Comparison of ENCODE assay signal across 25 cellular contexts in genomic region chr5:100792781-100793180, GRCh38.
DNase-seq lines count a peak whose midpoint lies in the region; ATAC-seq and TF ChIP-seq lines count a peak whose summit lies in the region.
"Had no signal": no experiment of that assay in that cellular context is flagged by ENCODE, and none has a peak within 500 bp of the region (broad histone marks: within the 10 kb centered on the region; RNA-seq: fewer than 3 reads in every experiment).

No MANE protein-coding gene starts in this region.

- H3K9ac ChIP-seq in mammary epithelial cell (ENCODE audit: insufficient read depth, low read length), result no peak overlapping the region

- H3K27ac ChIP-seq in mammary epithelial cell (ENCODE audit: insufficient read depth, low read depth, low read length), result no peak overlapping the region
- no peak overlapping the region for H3K27ac ChIP-seq in WERI-Rb-1
- H3K27ac ChIP-seq: HL-60, PC-9, SJSA1 had no signal

- no peak overlapping the region for H3K4me2 ChIP-seq in mammary epithelial cell (ENCODE audit: insufficient read depth, low read depth, low read length)
- H3K4me2 ChIP-seq: PC-9 had no signal

- H3K79me2 ChIP-seq in mammary epithelial cell (ENCODE audit: insufficient read depth, low read length), result no peaks in the 10 kb centered on the region

- no peak overlapping the region for H2AFZ ChIP-seq in mammary epithelial cell (ENCODE audit: low read depth, low read length)
- H2AFZ ChIP-seq: PC-9 had no signal

- no peaks in the 10 kb centered on the region for H3K27me3 Mint-ChIP-seq in MCF 10A (ENCODE audit: insufficient read depth, unreplicated experiment)
- H3K27me3 Mint-ChIP-seq in nephron progenitor cell (ENCODE audit: low read depth, poor library complexity), result no peaks in the 10 kb centered on the region
- H3K27me3 Mint-ChIP-seq: CD4-positive, alpha-beta T cell; IgD-negative memory B cell had no signal

- peaks cover 4% of the 10 kb centered on the region for H3K4me1 Mint-ChIP-seq in MCF 10A (ENCODE audit: insufficient read depth, unreplicated experiment)
- H3K4me1 Mint-ChIP-seq in nephron progenitor cell, result peaks cover 14% of the 10 kb centered on the region

- ATAC-seq in HG02759 (IDR thresholded peaks at IDR 0.05; ENCODE audit: unreplicated experiment) (no peak), HG02610 (IDR thresholded peaks at IDR 0.05; ENCODE audit: unreplicated experiment) (no peak), GM18861 (IDR thresholded peaks at IDR 0.05; ENCODE audit: unreplicated experiment) (no peak)

- POLR2A ChIA-PET in MCF 10A (lab: Yijun Ruan, JAX), result no interaction called here

- H3K9me3 ChIP-seq in mammary epithelial cell (replicated peaks; ENCODE audit: insufficient read depth, low read length) (no peaks in the 10 kb centered on the region), WERI-Rb-1 (ENCODE audit: severe bottlenecking) (peaks cover 2% of the 10 kb centered on the region)
- H3K9me3 ChIP-seq: SJSA1 had no signal

- H3K27me3 ChIP-seq in mammary epithelial cell (ENCODE audit: insufficient read depth, low read length) (no peaks in the 10 kb centered on the region), WERI-Rb-1 (ENCODE audit: insufficient read depth, low read depth, severe bottlenecking) (no peaks in the 10 kb centered on the region)
- H3K27me3 ChIP-seq: SJSA1 had no signal

- intact Hi-C loops in mammary epithelial cell (cut with micrococcal nuclease) (no loop called here), MCF 10A (cut with micrococcal nuclease) (no loop called here)

- DNase-seq in mammary epithelial cell (peak; percentile 14), MCF 10A (ENCODE audit: unreplicated experiment) (no peak), epithelial cell of proximal tubule (ENCODE audit: low read depth) (peak; percentile 39), nephron progenitor cell (no peak), WERI-Rb-1 (no peak)
- DNase-seq: 8988T; ACHN; CD4-positive, alpha-beta T cell; DMS53; H7; NCI-H1092; NCI-H1417 treated with DMSO at 0.1 percent for 48 hours; NCI-H1694 treated with DMSO at 0.1 percent for 48 hours; NCI-H2081; NCI-H2227 treated with DMSO at 0.1 percent for 48 hours; NCI-H526 treated with DMSO at 0.1 percent for 48 hours; PC-9; Right ventricle myocardium superior; RPMI8226 had no signal

- in situ Hi-C loops in mammary epithelial cell (cut with MboI; ENCODE audit: low sequenced_read_pairs in 2 of 2), result no loop called here

- H3K4me3 Mint-ChIP-seq in MCF 10A (ENCODE audit: unreplicated experiment), result no peak overlapping the region
- H3K4me3 Mint-ChIP-seq in nephron progenitor cell, result no peak overlapping the region
- H3K4me3 Mint-ChIP-seq: CD4-positive, alpha-beta T cell; IgD-negative memory B cell had no signal

- dilution Hi-C loops in mammary epithelial cell (cut with HindIII; ENCODE audit: low sequenced_read_pairs), result no loop called here

- TF ChIP-seq CTCF in mammary epithelial cell (conservative IDR thresholded peaks at IDR 0.05 in 1 of 2, IDR thresholded peaks at IDR 0.05 in 1 of 2; ENCODE audit: extremely low read depth in 1 of 2, insufficient read depth in 1 of 2, low read depth in 1 of 2, low read length in 2 of 2), result no peak
- no peak for TF ChIP-seq CTCF in MCF 10A (IDR thresholded peaks at IDR 0.05; ENCODE audit: unreplicated experiment)
- no peak for TF ChIP-seq CTCF in epithelial cell of proximal tubule (conservative IDR thresholded peaks at IDR 0.05; ENCODE audit: low read depth, low read length)
- no peak for TF ChIP-seq CTCF in nephron progenitor cell (IDR thresholded peaks at IDR 0.05)
- no peak for TF ChIP-seq CTCF in WERI-Rb-1 (IDR thresholded peaks at IDR 0.05; ENCODE audit: low read depth, low read length)

- no TSS peak for BruUV-seq in mammary epithelial cell (replicated peaks; lab: Mats Ljungman, UMichigan)
- no TSS peak for BruUV-seq in MCF 10A (replicated peaks; lab: Mats Ljungman, UMichigan)

- WGBS in mammary epithelial cell (ENCODE audit: low coverage, missing lambda C conversion rate), result 78% methylated on average over 3 of the region's 3 CpGs

- H3K9me3 Mint-ChIP-seq in MCF 10A (ENCODE audit: unreplicated experiment) (peaks cover 7% of the 10 kb centered on the region), nephron progenitor cell (no peaks in the 10 kb centered on the region)

- no peaks in the 10 kb centered on the region for H3K4me1 ChIP-seq in mammary epithelial cell (ENCODE audit: insufficient read depth, low read length)

- H4K20me1 ChIP-seq in mammary epithelial cell (ENCODE audit: insufficient read depth, low read length), result no peaks in the 10 kb centered on the region

- CTCF ChIA-PET in mammary epithelial cell (lab: Charles Lee; ENCODE audit: low non-redundant PET), result no interaction called here
- CTCF ChIA-PET in MCF 10A (lab: Yijun Ruan, JAX), result no interaction called here

- H3K36me3 Mint-ChIP-seq in MCF 10A (ENCODE audit: insufficient read depth, unreplicated experiment), result no peaks in the 10 kb centered on the region
- H3K36me3 Mint-ChIP-seq in nephron progenitor cell (ENCODE audit: low read depth), result no peaks in the 10 kb centered on the region
- H3K36me3 Mint-ChIP-seq: IgD-negative memory B cell had no signal

- H3K4me3 ChIP-seq in mammary epithelial cell (replicated peaks in 1 of 3; ENCODE audit: insufficient read depth in 1 of 3, low read depth in 2 of 3, low read length in 3 of 3) (no peak overlapping the region), epithelial cell of proximal tubule (ENCODE audit: low read depth, low read length) (no peak overlapping the region), WERI-Rb-1 (ENCODE audit: low read depth, low read length) (no peak overlapping the region)
- H3K4me3 ChIP-seq: PC-9, SJSA1 had no signal

- H3K36me3 ChIP-seq in mammary epithelial cell (ENCODE audit: insufficient read depth, low read length), result no peaks in the 10 kb centered on the region
- no peaks in the 10 kb centered on the region for H3K36me3 ChIP-seq in WERI-Rb-1
- H3K36me3 ChIP-seq: SJSA1 had no signal

- H3K27ac Mint-ChIP-seq in MCF 10A (ENCODE audit: low read depth, unreplicated experiment), result no peak overlapping the region
- H3K27ac Mint-ChIP-seq in nephron progenitor cell, result peak overlapping the region; percentile 8
- H3K27ac Mint-ChIP-seq: CD4-positive, alpha-beta T cell; IgD-negative memory B cell had no signal

Comparison
In these comparisons a context has a peak if more than half of its experiments do, and no peak if none do; other contexts are left out.
1. DNase-seq: peak in mammary epithelial cell (single experiment) and epithelial cell of proximal tubule (single experiment); none in MCF 10A (single experiment), nephron progenitor cell (single experiment) and WERI-Rb-1 (single experiment).